Comparison of ENCODE assay signal across 1 cellular context in genomic region chr19:7819337-7819736, GRCh38.
TF ChIP-seq lines count a peak whose summit lies in the region.

No MANE protein-coding gene starts in this region.

TF ChIP-seq in GM12878, 131 proteins besides CTCF, POLR2A, EP300 and RAD21 (continued from another document):
- TF ChIP-seq CUX1 (IDR thresholded peaks at IDR 0.05; ENCODE audit: insufficient replicate concordance, low read depth, low read length) = peak; percentile 83
- TF ChIP-seq TCF7 (IDR thresholded peaks at IDR 0.05; ENCODE audit: borderline replicate concordance) = no peak
- TF ChIP-seq CREM (IDR thresholded peaks at IDR 0.05; ENCODE audit: low read depth) = peak; percentile 57; the same call in 1 of the 2 replicates
- peak; percentile 17; the same call in 1 of the 2 replicates for TF ChIP-seq PAX5 (IDR thresholded peaks at IDR 0.05; ENCODE audit: borderline replicate concordance, low read depth, low read length)
- TF ChIP-seq, protein P1, sequence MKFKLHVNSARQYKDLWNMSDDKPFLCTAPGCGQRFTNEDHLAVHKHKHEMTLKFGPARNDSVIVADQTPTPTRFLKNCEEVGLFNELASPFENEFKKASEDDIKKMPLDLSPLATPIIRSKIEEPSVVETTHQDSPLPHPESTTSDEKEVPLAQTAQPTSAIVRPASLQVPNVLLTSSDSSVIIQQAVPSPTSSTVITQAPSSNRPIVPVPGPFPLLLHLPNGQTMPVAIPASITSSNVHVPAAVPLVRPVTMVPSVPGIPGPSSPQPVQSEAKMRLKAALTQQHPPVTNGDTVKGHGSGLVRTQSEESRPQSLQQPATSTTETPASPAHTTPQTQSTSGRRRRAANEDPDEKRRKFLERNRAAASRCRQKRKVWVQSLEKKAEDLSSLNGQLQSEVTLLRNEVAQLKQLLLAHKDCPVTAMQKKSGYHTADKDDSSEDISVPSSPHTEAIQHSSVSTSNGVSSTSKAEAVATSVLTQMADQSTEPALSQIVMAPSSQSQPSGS (IDR thresholded peaks at IDR 0.05; ENCODE audit: low read length) = peak; percentile 80
- no peak for TF ChIP-seq IRF3 (IDR thresholded peaks at IDR 0.05)
- TF ChIP-seq TCF12 (IDR thresholded peaks at IDR 0.05; ENCODE audit: low read depth, low read length) = peak; percentile 72
- peak; percentile 35 for TF ChIP-seq PKNOX1 (IDR thresholded peaks at IDR 0.05)
- TF ChIP-seq RELA (IDR thresholded peaks at IDR 0.05; ENCODE audit: borderline replicate concordance, partially characterized antibody) = peak; percentile 74
- TF ChIP-seq FOXM1 (IDR thresholded peaks at IDR 0.05; ENCODE audit: low read depth, low read length) = peak; percentile 68; the same call in 1 of the 2 replicates
- TF ChIP-seq SP1 (IDR thresholded peaks at IDR 0.05; ENCODE audit: low read depth, low read length) = peak; percentile 58
- TF ChIP-seq MEF2A (IDR thresholded peaks at IDR 0.05; ENCODE audit: insufficient read depth, low read depth, low read length) = no peak
- TF ChIP-seq, protein P2, sequence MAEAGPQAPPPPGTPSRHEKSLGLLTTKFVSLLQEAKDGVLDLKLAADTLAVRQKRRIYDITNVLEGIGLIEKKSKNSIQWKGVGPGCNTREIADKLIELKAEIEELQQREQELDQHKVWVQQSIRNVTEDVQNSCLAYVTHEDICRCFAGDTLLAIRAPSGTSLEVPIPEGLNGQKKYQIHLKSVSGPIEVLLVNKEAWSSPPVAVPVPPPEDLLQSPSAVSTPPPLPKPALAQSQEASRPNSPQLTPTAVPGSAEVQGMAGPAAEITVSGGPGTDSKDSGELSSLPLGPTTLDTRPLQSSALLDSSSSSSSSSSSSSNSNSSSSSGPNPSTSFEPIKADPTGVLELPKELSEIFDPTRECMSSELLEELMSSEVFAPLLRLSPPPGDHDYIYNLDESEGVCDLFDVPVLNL (IDR thresholded peaks at IDR 0.05; ENCODE audit: low read depth, low read length) = no peak
- TF ChIP-seq POLR2AphosphoS2 (IDR thresholded peaks at IDR 0.05; ENCODE audit: low read depth, low read length) = no peak
- peak; percentile 73 to 76 for TF ChIP-seq IKZF2 (IDR thresholded peaks at IDR 0.05)
- TF ChIP-seq RUNX3 (IDR thresholded peaks at IDR 0.05; ENCODE audit: low read length) = peak; percentile 87
- TF ChIP-seq NFIC (IDR thresholded peaks at IDR 0.05; ENCODE audit: low read depth, low read length) = peak; percentile 64; the same call in 1 of the 2 replicates
- peak; percentile 65 for TF ChIP-seq JUNB (IDR thresholded peaks at IDR 0.05)
- peak; percentile 69 for TF ChIP-seq BCL11A (IDR thresholded peaks at IDR 0.05; ENCODE audit: low read depth, low read length)
- TF ChIP-seq MTA2 (IDR thresholded peaks at IDR 0.05; ENCODE audit: low read depth) = 0 out of 2 replicates have a peak, but pooled peaks have one; percentile 27
- TF ChIP-seq, protein P3, sequence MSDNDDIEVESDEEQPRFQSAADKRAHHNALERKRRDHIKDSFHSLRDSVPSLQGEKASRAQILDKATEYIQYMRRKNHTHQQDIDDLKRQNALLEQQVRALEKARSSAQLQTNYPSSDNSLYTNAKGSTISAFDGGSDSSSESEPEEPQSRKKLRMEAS (IDR thresholded peaks at IDR 0.05; ENCODE audit: low read depth, low read length) = no peak
- peak; percentile 65; the same call in 1 of the 2 replicates for TF ChIP-seq IRF4 (IDR thresholded peaks at IDR 0.05; ENCODE audit: low read depth, low read length)
TF ChIP-seq in GM12878: peak in this region for 27.
